Comparison of ENCODE assay signal across 14 cellular contexts in genomic region chr11:102528618-102529017, GRCh38. TPM values are rescaled to one million over a fixed set of nuclear protein-coding genes. Genes with fewer than 3 reads are reported as not detected.
"Had no signal": no experiment of that assay in that cellular context is flagged by ENCODE, and none has a peak within 500 bp of the region (broad histone marks: within the 10 kb centered on the region; RNA-seq: fewer than 3 reads in every experiment).

No MANE protein-coding gene starts in this region.

- H3K27ac Mint-ChIP-seq: mesothelial cell of epicardium had no signal

- H3K4me3 ChIP-seq: ascending aorta, esophagus muscularis mucosa, psoas muscle, right lobe of liver had no signal

- H3K9me3 ChIP-seq: ascending aorta, esophagus muscularis mucosa, psoas muscle, right lobe of liver had no signal

- ATAC-seq: activated CD4-positive, CD25-positive, alpha-beta regulatory T cell treated with anti-CD3 and anti-CD28 coated beads, Interleukin-2, amount 50 U/mL, for 24 hours; psoas muscle; right lobe of liver; stimulated activated naive CD8-positive, alpha-beta T cell treated with anti-CD3 and anti-CD28 coated beads, Interleukin-15, Interleukin-2, amounts not matched to agents 100 U/mL and 50 U/mL, for 24 hours had no signal

- DNase-seq: activated CD4-positive, alpha-beta T cell treated with anti-CD3 and anti-CD28 coated beads, Interleukin-2, amount 50 U/mL, for 1 hour; activated CD8-positive, alpha-beta memory T cell treated with anti-CD3 and anti-CD28 coated beads for 24 hours; kidney; psoas muscle; right lobe of liver; stimulated activated naive CD8-positive, alpha-beta T cell treated with anti-CD3 and anti-CD28 coated beads, Interleukin-15, Interleukin-2, amounts not matched to agents 100 U/mL and 50 U/mL, for 24 hours; T1000 had no signal

- H3K4me3 Mint-ChIP-seq: mesothelial cell of epicardium, neural crest cell had no signal

- H3K4me1 ChIP-seq: ascending aorta, esophagus muscularis mucosa, psoas muscle, right lobe of liver had no signal

- H3K4me1 Mint-ChIP-seq: neural crest cell had no signal

- H3K36me3 Mint-ChIP-seq: mesothelial cell of epicardium had no signal

- H3K36me3 ChIP-seq: ascending aorta, esophagus muscularis mucosa, right lobe of liver had no signal

- H3K27ac ChIP-seq: ascending aorta, esophagus muscularis mucosa, psoas muscle, right lobe of liver had no signal

- H3K9me3 Mint-ChIP-seq: mesothelial cell of epicardium, neural crest cell had no signal

- H3K27me3 ChIP-seq: ascending aorta, esophagus muscularis mucosa, right lobe of liver had no signal

RNA-seq across cellular contexts. Expression of gene MMP7, which starts 1.9 kb away (rescaled TPM):
- total RNA-seq: ascending aorta, cardiac septum, esophagus muscularis mucosa, mesothelial cell of epicardium, neural crest cell, osteocyte, psoas muscle had no signal
